7 cellular contexts compared by ENCODE assay signal in the genomic region with DNA sequence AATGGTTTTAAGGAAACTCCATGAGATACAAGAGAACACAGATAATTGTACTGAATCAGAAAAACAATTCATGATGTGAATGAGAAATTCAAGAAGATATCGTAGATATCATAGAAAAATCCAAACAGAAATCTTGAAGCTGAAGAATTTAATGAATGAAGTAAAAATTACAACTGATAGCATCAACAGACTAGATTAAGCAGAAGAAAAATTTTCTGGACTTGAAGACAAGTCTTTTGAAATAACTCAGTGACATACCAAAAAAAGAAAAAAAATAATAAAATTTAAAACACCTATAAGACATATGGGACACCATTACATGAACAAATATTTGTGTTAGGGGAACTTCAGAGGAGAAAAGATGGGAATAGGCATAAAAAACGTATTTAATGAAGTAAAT.
"Had no signal": no experiment of that assay in that cellular context is flagged by ENCODE, and none has a peak within 500 bp of the region (broad histone marks: within the 10 kb centered on the region; RNA-seq: fewer than 3 reads in every experiment).

No MANE protein-coding gene starts in this region.

- H3K9ac ChIP-seq: KMS-11 had no signal

- H3K4me2 ChIP-seq: KMS-11 had no signal

- H3K27ac ChIP-seq: HL-60, KMS-11 had no signal

- DNase-seq: IMR-90, KBM-7, KG1 had no signal

- ATAC-seq: HepG2 had no signal

- FAIRE-seq: HepG2, HTR-8/SVneo had no signal
